Comparison of ENCODE assay signal across 1 cellular context in genomic region chrX:109952985-109953905, GRCh38.
TF ChIP-seq lines count a peak whose summit lies in the region.

No MANE protein-coding gene starts in this region.

TF ChIP-seq in GM12878, 131 proteins besides CTCF, POLR2A, EP300 and RAD21 (continued from another document):
- TF ChIP-seq, protein P1, sequence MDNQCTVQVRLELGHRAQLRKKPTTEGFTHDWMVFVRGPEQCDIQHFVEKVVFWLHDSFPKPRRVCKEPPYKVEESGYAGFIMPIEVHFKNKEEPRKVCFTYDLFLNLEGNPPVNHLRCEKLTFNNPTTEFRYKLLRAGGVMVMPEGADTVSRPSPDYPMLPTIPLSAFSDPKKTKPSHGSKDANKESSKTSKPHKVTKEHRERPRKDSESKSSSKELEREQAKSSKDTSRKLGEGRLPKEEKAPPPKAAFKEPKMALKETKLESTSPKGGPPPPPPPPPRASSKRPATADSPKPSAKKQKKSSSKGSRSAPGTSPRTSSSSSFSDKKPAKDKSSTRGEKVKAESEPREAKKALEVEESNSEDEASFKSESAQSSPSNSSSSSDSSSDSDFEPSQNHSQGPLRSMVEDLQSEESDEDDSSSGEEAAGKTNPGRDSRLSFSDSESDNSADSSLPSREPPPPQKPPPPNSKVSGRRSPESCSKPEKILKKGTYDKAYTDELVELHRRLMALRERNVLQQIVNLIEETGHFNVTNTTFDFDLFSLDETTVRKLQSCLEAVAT (IDR thresholded peaks at IDR 0.05), result no peak
- no peak for TF ChIP-seq TARDBP (IDR thresholded peaks at IDR 0.05; ENCODE audit: borderline replicate concordance)
- peak; percentile 17; the same call in 1 of the 2 replicates for TF ChIP-seq RUNX3 (IDR thresholded peaks at IDR 0.05; ENCODE audit: low read length)
- no peak for TF ChIP-seq KAT2A (conservative IDR thresholded peaks at IDR 0.05; ENCODE audit: control insufficient read depth, low read depth, low read length)
- TF ChIP-seq ETV6 (conservative IDR thresholded peaks at IDR 0.05 in 1 of 2, IDR thresholded peaks at IDR 0.05 in 1 of 2; ENCODE audit: borderline replicate concordance in 1 of 2, low read depth in 1 of 2), result peak in 1 of 2 experiments; percentile 36; a peak in 1 of 4 replicates
